20 cellular contexts compared by ENCODE assay signal in genomic region chr2:47497843-47498460, GRCh38.
DNase-seq lines count a peak whose midpoint lies in the region; ATAC-seq, FAIRE-seq and TF ChIP-seq lines count a peak whose summit lies in the region.
"Had no signal": no experiment of that assay in that cellular context is flagged by ENCODE, and none has a peak within 500 bp of the region (broad histone marks: within the 10 kb centered on the region; RNA-seq: fewer than 3 reads in every experiment).

No MANE protein-coding gene starts in this region.

- no peak overlapping the region for H3K4me3 ChIP-seq in NB4 (ENCODE audit: low read depth, low read length)
- H3K4me3 ChIP-seq in RWPE2 (ENCODE audit: severe bottlenecking): no peak overlapping the region
- H3K4me3 ChIP-seq in bronchial epithelial cell (ENCODE audit: low read depth, low read length): no peak overlapping the region
- H3K4me3 ChIP-seq in keratinocyte (ENCODE audit: control insufficient read depth in 2 of 3, extremely low read depth in 1 of 3, insufficient read depth in 2 of 3, low read depth in 1 of 3, low read length in 3 of 3): no peak overlapping the region
- H3K4me3 ChIP-seq: GM23248, HAP-1 had no signal

- H3K27me3 ChIP-seq in RWPE2 (ENCODE audit: insufficient read depth, poor library complexity, severe bottlenecking) (no peaks in the 10 kb centered on the region), bronchial epithelial cell (ENCODE audit: control insufficient read depth, insufficient read depth, low read length) (no peaks in the 10 kb centered on the region), keratinocyte (ENCODE audit: control insufficient read depth, extremely low read depth, insufficient read depth, low read length) (no peaks in the 10 kb centered on the region)
- H3K27me3 ChIP-seq: BLaER1 treated with 17β-estradiol and CSF1 and Interleukin-3, amounts not matched to agents 10 nM and 100 nM had no signal

- H2AFZ ChIP-seq in keratinocyte (ENCODE audit: control insufficient read depth, low read length): no peak overlapping the region
- H2AFZ ChIP-seq: GM23248 had no signal

- ATAC-seq in RWPE2 (ENCODE audit: low read depth) (peak; percentile 38; the same call in 2 of the 3 replicates), HG02763 (IDR thresholded peaks at IDR 0.05; ENCODE audit: unreplicated experiment) (no peak)
- ATAC-seq: CD8-positive, alpha-beta T cell had no signal

- H3K9me1 ChIP-seq in keratinocyte (ENCODE audit: control insufficient read depth, extremely low read depth, insufficient read depth, low read length): no peaks in the 10 kb centered on the region

- TF ChIP-seq CTCF in NB4 (IDR thresholded peaks at IDR 0.05; ENCODE audit: low read depth, low read length) (no peak), RWPE2 (IDR thresholded peaks at IDR 0.05; ENCODE audit: poor library complexity, severe bottlenecking) (no peak), bronchial epithelial cell (IDR thresholded peaks at IDR 0.05; ENCODE audit: insufficient read depth, low read length, severe bottlenecking) (no peak), keratinocyte (optimal IDR thresholded peaks at IDR 0.05 in 1 of 3, IDR thresholded peaks at IDR 0.05 in 1 of 3, conservative IDR thresholded peaks at IDR 0.05 in 1 of 3; ENCODE audit: extremely low read depth in 1 of 3, insufficient read depth in 2 of 3, low read length in 3 of 3) (no peak), GM10248 (IDR thresholded peaks at IDR 0.05; ENCODE audit: control extremely low read depth, extremely low read depth, low read depth, missing control alignments) (no peak)

- H3K36me3 ChIP-seq in RWPE2 (ENCODE audit: low read depth): no peaks in the 10 kb centered on the region
- H3K36me3 ChIP-seq in bronchial epithelial cell (ENCODE audit: control insufficient read depth, insufficient read depth, low read length): no peaks in the 10 kb centered on the region
- no peaks in the 10 kb centered on the region for H3K36me3 ChIP-seq in keratinocyte (ENCODE audit: control insufficient read depth in 2 of 2, extremely low read depth in 1 of 2, insufficient read depth in 2 of 2, low read length in 2 of 2)
- H3K36me3 ChIP-seq: HAP-1 had no signal

- POLR2A ChIA-PET in GM10248 (lab: Yijun Ruan, JAX): no interaction called here

- FAIRE-seq in bronchial epithelial cell (lab: Jason Lieb, UNC) (peak; percentile 93), keratinocyte (lab: Jason Lieb, UNC) (peak; percentile 36)
- FAIRE-seq: GM12891, GM19239 had no signal

- CTCF ChIA-PET in GM10248 (lab: Yijun Ruan, JAX): interaction anchor here (1.0 to 2.1 kb wide), 3 partner anchors 11 to 60 kb away, joined by 3 to 4 read pairs (median 3); no protein-coding TSS in a partner anchor

- peaks cover 19% of the 10 kb centered on the region for H3K4me1 ChIP-seq in RWPE2 (ENCODE audit: insufficient read depth, poor library complexity, severe bottlenecking)
- H3K4me1 ChIP-seq in keratinocyte (ENCODE audit: control insufficient read depth, extremely low read depth, insufficient read depth, low read length): peaks cover 18% of the 10 kb centered on the region
- H3K4me1 ChIP-seq: HAP-1 had no signal

- dilution Hi-C loops in keratinocyte (cut with MboI; ENCODE audit: extremely low pct_ligation_motif_present, low sequenced_read_pairs): no loop called here

- H3K79me2 ChIP-seq in keratinocyte (ENCODE audit: control insufficient read depth, insufficient read depth, low read length): no peaks in the 10 kb centered on the region

- H3K9me3 ChIP-seq in RWPE2 (ENCODE audit: severe bottlenecking) (no peaks in the 10 kb centered on the region), keratinocyte (ENCODE audit: control insufficient read depth, low read depth, low read length) (peaks cover 10% of the 10 kb centered on the region)

- H3K27ac ChIP-seq in RWPE2 (ENCODE audit: poor library complexity, severe bottlenecking) (no peak overlapping the region), keratinocyte (ENCODE audit: control insufficient read depth, insufficient read depth, low read length) (no peak overlapping the region)
- H3K27ac ChIP-seq: GM23248, HL-60 had no signal

- no peak overlapping the region for H3K4me2 ChIP-seq in keratinocyte (ENCODE audit: control insufficient read depth, extremely low read depth, insufficient read depth, low read depth, low read length)
- H3K4me2 ChIP-seq: BLaER1 treated with 17β-estradiol and CSF1 and Interleukin-3, amounts not matched to agents 10 nM and 100 nM had no signal

- no peaks in the 10 kb centered on the region for H4K20me1 ChIP-seq in keratinocyte (ENCODE audit: control insufficient read depth, extremely low read depth, insufficient read depth, low read length)
- H4K20me1 ChIP-seq: BLaER1 treated with 17β-estradiol and CSF1 and Interleukin-3, amounts not matched to agents 10 nM and 100 nM had no signal

- DNase-seq in NB4 (ENCODE audit: low read depth) (peak; percentile 31), RWPE2 (ENCODE audit: low spot score) (no peak), bronchial epithelial cell (ENCODE audit: low read depth) (peak; percentile 62), keratinocyte (ENCODE audit: low read depth, low spot score) (no peak), GM10248 (ENCODE audit: extremely low spot score) (no peak), NCI-H82 (lab: John Stamatoyannopoulos, UW) (no peak)
- DNase-seq in activated CD4-positive, alpha-beta T cell treated with anti-CD3 and anti-CD28 coated beads for 48 hours: no peak
- DNase-seq: 8988T; Calu3; CD8-positive, alpha-beta T cell; DMS53; DND-41; EL; GM23248 had no signal

- H3K9ac ChIP-seq in keratinocyte (ENCODE audit: control insufficient read depth, extremely low read depth, insufficient read depth, low read length): no peak overlapping the region
- H3K9ac ChIP-seq: BLaER1 treated with 17β-estradiol and CSF1 and Interleukin-3, amounts not matched to agents 10 nM and 100 nM; GM23248 had no signal

- no peak for TF ChIP-seq POLR2A in NB4 (IDR thresholded peaks at IDR 0.05; ENCODE audit: extremely low read depth, insufficient read length)

Comparison
In these comparisons a context has a peak if more than half of its experiments do, and no peak if none do; other contexts are left out.
1. DNase-seq: peak in NB4 (single experiment) and bronchial epithelial cell (single experiment); none in RWPE2 (single experiment), keratinocyte (single experiment), GM10248 (single experiment), activated CD4-positive, alpha-beta T cell treated with anti-CD3 and anti-CD28 coated beads for 48 hours (single experiment) and NCI-H82 (single experiment).